2 cellular contexts compared by ENCODE assay signal in the genomic region with DNA sequence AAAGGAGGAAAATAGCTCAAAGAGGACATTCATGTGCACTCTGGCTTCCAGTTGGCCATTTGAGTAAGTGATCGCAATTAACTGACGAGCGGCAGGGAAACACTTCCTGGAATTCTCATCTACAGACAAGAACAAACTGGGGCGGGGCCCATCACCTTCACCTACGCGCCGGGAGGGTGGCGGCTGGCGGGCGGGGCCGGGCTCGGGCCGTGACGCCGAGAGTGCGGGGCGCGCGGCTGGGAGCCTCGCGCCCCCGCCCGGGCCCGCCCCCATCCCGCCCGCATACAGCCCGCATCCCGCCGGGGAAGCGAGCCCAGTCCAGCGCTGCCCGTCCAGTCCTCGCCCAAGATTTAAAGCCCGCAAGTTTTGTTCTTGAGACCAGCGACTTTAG.
A peak's percentile ranks its signal among the peaks of the same experiment; 100 is the strongest.
TF ChIP-seq lines count a peak whose summit lies in the region.

B3GNT5 (plus strand) TSS at position 281 of the 391 bp plus-strand sequence. CDS start 16,546 bp downstream, outside the sequence.

TF ChIP-seq in HCT116, 20 proteins besides CTCF, POLR2A, EP300 and RAD21:
- TF ChIP-seq, protein P1, sequence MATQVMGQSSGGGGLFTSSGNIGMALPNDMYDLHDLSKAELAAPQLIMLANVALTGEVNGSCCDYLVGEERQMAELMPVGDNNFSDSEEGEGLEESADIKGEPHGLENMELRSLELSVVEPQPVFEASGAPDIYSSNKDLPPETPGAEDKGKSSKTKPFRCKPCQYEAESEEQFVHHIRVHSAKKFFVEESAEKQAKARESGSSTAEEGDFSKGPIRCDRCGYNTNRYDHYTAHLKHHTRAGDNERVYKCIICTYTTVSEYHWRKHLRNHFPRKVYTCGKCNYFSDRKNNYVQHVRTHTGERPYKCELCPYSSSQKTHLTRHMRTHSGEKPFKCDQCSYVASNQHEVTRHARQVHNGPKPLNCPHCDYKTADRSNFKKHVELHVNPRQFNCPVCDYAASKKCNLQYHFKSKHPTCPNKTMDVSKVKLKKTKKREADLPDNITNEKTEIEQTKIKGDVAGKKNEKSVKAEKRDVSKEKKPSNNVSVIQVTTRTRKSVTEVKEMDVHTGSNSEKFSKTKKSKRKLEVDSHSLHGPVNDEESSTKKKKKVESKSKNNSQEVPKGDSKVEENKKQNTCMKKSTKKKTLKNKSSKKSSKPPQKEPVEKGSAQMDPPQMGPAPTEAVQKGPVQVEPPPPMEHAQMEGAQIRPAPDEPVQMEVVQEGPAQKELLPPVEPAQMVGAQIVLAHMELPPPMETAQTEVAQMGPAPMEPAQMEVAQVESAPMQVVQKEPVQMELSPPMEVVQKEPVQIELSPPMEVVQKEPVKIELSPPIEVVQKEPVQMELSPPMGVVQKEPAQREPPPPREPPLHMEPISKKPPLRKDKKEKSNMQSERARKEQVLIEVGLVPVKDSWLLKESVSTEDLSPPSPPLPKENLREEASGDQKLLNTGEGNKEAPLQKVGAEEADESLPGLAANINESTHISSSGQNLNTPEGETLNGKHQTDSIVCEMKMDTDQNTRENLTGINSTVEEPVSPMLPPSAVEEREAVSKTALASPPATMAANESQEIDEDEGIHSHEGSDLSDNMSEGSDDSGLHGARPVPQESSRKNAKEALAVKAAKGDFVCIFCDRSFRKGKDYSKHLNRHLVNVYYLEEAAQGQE (IDR thresholded peaks at IDR 0.05; ENCODE audit: low read depth): no peak
- TF ChIP-seq SRF (IDR thresholded peaks at IDR 0.05; ENCODE audit: low read depth) (no peak), ELF1 (IDR thresholded peaks at IDR 0.05; ENCODE audit: borderline replicate concordance, low read depth) (peak; percentile 37; the same call in 1 of the 2 replicates), SIN3A (IDR thresholded peaks at IDR 0.05; ENCODE audit: low read depth) (0 out of 2 replicates have a peak, but pooled peaks have one; percentile 26), FOSL1 (IDR thresholded peaks at IDR 0.05; ENCODE audit: low read depth) (no peak), POLR2AphosphoS5 (IDR thresholded peaks at IDR 0.05; ENCODE audit: low read depth, low read length) (peak; percentile 69), EGR1 (IDR thresholded peaks at IDR 0.05; ENCODE audit: low read depth) (peak; percentile 27; the same call in 1 of the 2 replicates), ATF3 (IDR thresholded peaks at IDR 0.05) (no peak), MAX (IDR thresholded peaks at IDR 0.05) (peak; percentile 40; the same call in 1 of the 2 replicates), ZFX (IDR thresholded peaks at IDR 0.05) (no peak), SP1 (IDR thresholded peaks at IDR 0.05; ENCODE audit: low read depth) (peak; percentile 32; the same call in 1 of the 2 replicates)

TF ChIP-seq in GM12878, 131 proteins besides CTCF, POLR2A, EP300 and RAD21:
- TF ChIP-seq ZBTB33 (IDR thresholded peaks at IDR 0.05) (no peak), SMAD1 (IDR thresholded peaks at IDR 0.05; ENCODE audit: low read depth, partially characterized antibody) (no peak), CUX1 (IDR thresholded peaks at IDR 0.05; ENCODE audit: insufficient replicate concordance, low read depth, low read length) (no peak), CHD4 (IDR thresholded peaks at IDR 0.05) (no peak), MEF2A (IDR thresholded peaks at IDR 0.05; ENCODE audit: insufficient read depth, low read depth, low read length) (no peak), RCOR1 (conservative IDR thresholded peaks at IDR 0.05; ENCODE audit: low read depth, low read length) (no peak), BMI1 (IDR thresholded peaks at IDR 0.05; ENCODE audit: borderline replicate concordance) (no peak), RUNX3 (IDR thresholded peaks at IDR 0.05; ENCODE audit: low read length) (no peak)
- TF ChIP-seq, protein P2, sequence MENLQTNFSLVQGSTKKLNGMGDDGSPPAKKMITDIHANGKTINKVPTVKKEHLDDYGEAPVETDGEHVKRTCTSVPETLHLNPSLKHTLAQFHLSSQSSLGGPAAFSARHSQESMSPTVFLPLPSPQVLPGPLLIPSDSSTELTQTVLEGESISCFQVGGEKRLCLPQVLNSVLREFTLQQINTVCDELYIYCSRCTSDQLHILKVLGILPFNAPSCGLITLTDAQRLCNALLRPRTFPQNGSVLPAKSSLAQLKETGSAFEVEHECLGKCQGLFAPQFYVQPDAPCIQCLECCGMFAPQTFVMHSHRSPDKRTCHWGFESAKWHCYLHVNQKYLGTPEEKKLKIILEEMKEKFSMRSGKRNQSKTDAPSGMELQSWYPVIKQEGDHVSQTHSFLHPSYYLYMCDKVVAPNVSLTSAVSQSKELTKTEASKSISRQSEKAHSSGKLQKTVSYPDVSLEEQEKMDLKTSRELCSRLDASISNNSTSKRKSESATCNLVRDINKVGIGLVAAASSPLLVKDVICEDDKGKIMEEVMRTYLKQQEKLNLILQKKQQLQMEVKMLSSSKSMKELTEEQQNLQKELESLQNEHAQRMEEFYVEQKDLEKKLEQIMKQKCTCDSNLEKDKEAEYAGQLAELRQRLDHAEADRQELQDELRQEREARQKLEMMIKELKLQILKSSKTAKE (IDR thresholded peaks at IDR 0.05; ENCODE audit: low read depth, poor library complexity, severe bottlenecking): no peak
- TF ChIP-seq, protein P3, sequence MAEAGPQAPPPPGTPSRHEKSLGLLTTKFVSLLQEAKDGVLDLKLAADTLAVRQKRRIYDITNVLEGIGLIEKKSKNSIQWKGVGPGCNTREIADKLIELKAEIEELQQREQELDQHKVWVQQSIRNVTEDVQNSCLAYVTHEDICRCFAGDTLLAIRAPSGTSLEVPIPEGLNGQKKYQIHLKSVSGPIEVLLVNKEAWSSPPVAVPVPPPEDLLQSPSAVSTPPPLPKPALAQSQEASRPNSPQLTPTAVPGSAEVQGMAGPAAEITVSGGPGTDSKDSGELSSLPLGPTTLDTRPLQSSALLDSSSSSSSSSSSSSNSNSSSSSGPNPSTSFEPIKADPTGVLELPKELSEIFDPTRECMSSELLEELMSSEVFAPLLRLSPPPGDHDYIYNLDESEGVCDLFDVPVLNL (IDR thresholded peaks at IDR 0.05; ENCODE audit: low read depth, low read length): no peak
